21 cellular contexts compared by ENCODE assay signal in the genomic region with DNA sequence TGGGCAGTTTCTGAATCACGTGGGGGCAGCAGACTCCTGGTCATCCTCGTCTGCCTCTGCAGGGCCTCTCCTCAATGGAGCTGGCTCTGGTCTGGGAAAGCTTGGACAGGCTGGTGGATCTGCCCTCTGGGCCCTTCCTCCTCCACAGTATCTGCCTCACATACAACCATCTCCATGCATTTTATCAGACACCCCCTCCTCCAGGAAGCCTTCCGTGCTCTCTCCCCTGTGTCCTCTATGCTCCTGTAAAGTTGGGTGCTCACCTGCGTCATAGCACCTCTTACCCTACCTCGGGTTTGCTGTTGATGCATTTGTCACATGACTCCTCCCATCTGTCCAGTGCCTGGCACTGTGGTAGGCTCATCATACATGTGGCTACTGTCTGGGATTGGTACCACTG.
A peak's percentile ranks its signal among the peaks of the same experiment; 100 is the strongest.
DNase-seq lines count a peak whose midpoint lies in the region; ATAC-seq, FAIRE-seq and TF ChIP-seq lines count a peak whose summit lies in the region.
"Had no signal": no experiment of that assay in that cellular context is flagged by ENCODE, and none has a peak within 500 bp of the region (broad histone marks: within the 10 kb centered on the region; RNA-seq: fewer than 3 reads in every experiment).

No MANE protein-coding gene starts in this region.

- H3K36me3 ChIP-seq in K562 (ENCODE audit: control insufficient read depth, insufficient read depth, low read length) (peaks cover 35% of the 10 kb centered on the region), osteoblast (ENCODE audit: insufficient read depth, low read length) (peaks cover 12% of the 10 kb centered on the region)

- TF ChIP-seq EP300 in K562 (IDR thresholded peaks at IDR 0.05; ENCODE audit: low read length), result no peak

- peaks cover 3% of the 10 kb centered on the region for H3K27me3 Mint-ChIP-seq in activated naive CD8-positive, alpha-beta T cell
- no peaks in the 10 kb centered on the region for H3K27me3 Mint-ChIP-seq in activated naive CD8-positive, alpha-beta T cell treated with anti-CD3 and anti-CD28 coated beads, Interleukin-2, amount 50 U/mL, for 24 hours
- H3K27me3 Mint-ChIP-seq: B cell; CD4-positive, alpha-beta T cell had no signal

- no peak overlapping the region for H3K4me3 ChIP-seq in K562
- no peak overlapping the region for H3K4me3 ChIP-seq in osteoblast (ENCODE audit: insufficient read depth, low read length)
- H3K4me3 ChIP-seq: BLaER1 treated with 17β-estradiol and CSF1 and Interleukin-3, amounts not matched to agents 10 nM and 100 nM had no signal

- no peak overlapping the region for H3K4me3 Mint-ChIP-seq in activated naive CD8-positive, alpha-beta T cell
- no peak overlapping the region for H3K4me3 Mint-ChIP-seq in activated naive CD8-positive, alpha-beta T cell treated with anti-CD3 and anti-CD28 coated beads, Interleukin-2, amount 50 U/mL, for 24 hours
- H3K4me3 Mint-ChIP-seq: B cell; CD4-positive, alpha-beta T cell; CD8-positive, alpha-beta T cell had no signal

- H3K4me1 ChIP-seq in K562 (replicated peaks in 1 of 2; ENCODE audit: control insufficient read depth in 2 of 2, insufficient read depth in 2 of 2, low read length in 2 of 2) (no peaks in the 10 kb centered on the region; a peak in 1 of 5 replicates), osteoblast (ENCODE audit: insufficient read depth, low read length) (no peaks in the 10 kb centered on the region)
- H3K4me1 ChIP-seq: BLaER1 treated with 17β-estradiol and CSF1 and Interleukin-3, amounts not matched to agents 10 nM and 100 nM; Caco-2 had no signal

- H3K9me1 ChIP-seq in K562 (ENCODE audit: control insufficient read depth, insufficient read depth, low read length), result no peaks in the 10 kb centered on the region

- TF ChIP-seq CTCF in K562 (IDR thresholded peaks at IDR 0.05 in 2 of 3, conservative IDR thresholded peaks at IDR 0.05 in 1 of 3; ENCODE audit: insufficient read depth in 2 of 3, low read depth in 1 of 3, low read length in 3 of 3) (no peak), osteoblast (IDR thresholded peaks at IDR 0.05; ENCODE audit: extremely low read depth, low read depth, low read length) (no peak)

- intact Hi-C loops in K562 (cut with micrococcal nuclease), result no loop called here

- H4K20me1 ChIP-seq in K562 (replicated peaks; ENCODE audit: control insufficient read depth, insufficient read depth, low read length), result no peaks in the 10 kb centered on the region
- H4K20me1 ChIP-seq in osteoblast (ENCODE audit: insufficient read depth, low read length), result peaks cover 8% of the 10 kb centered on the region

- peak overlapping the region; percentile 28 for H3K27ac Mint-ChIP-seq in activated naive CD8-positive, alpha-beta T cell
- H3K27ac Mint-ChIP-seq in activated naive CD8-positive, alpha-beta T cell treated with anti-CD3 and anti-CD28 coated beads, Interleukin-2, amount 50 U/mL, for 24 hours, result no peak overlapping the region
- H3K27ac Mint-ChIP-seq: B cell; CD4-positive, alpha-beta T cell; CD8-positive, alpha-beta T cell had no signal

- H3K4me2 ChIP-seq in K562 (ENCODE audit: insufficient read depth, low read length) (no peak overlapping the region), osteoblast (ENCODE audit: insufficient read depth, low read length) (no peak overlapping the region)
- H3K4me2 ChIP-seq: BLaER1 treated with 17β-estradiol and CSF1 and Interleukin-3, amounts not matched to agents 10 nM and 100 nM had no signal

- in situ Hi-C loops in K562 (cut with MboI), result no loop called here

- no TSS peak for BruUV-seq in K562 (replicated peaks; lab: Mats Ljungman, UMichigan)

- H3K9me3 ChIP-seq in K562 (replicated peaks; ENCODE audit: control insufficient read depth, insufficient read depth, low read depth, low read length), result peaks cover 3% of the 10 kb centered on the region
- H3K9me3 ChIP-seq in osteoblast (ENCODE audit: low read depth, low read length), result no peaks in the 10 kb centered on the region
- H3K9me3 ChIP-seq: Caco-2 had no signal

- no peak for TF ChIP-seq POLR2A in K562 (conservative IDR thresholded peaks at IDR 0.05)

- H2AFZ ChIP-seq in K562 (ENCODE audit: low read depth, low read length) (no peak overlapping the region), osteoblast (ENCODE audit: low read length) (no peak overlapping the region)

- H3K9ac ChIP-seq in K562 (ENCODE audit: insufficient read depth in 1 of 2, low read depth in 2 of 2, low read length in 2 of 2), result no peak overlapping the region
- H3K9ac ChIP-seq: BLaER1 treated with 17β-estradiol and CSF1 and Interleukin-3, amounts not matched to agents 10 nM and 100 nM had no signal

- no peaks in the 10 kb centered on the region for H3K36me3 Mint-ChIP-seq in activated naive CD8-positive, alpha-beta T cell
- no peaks in the 10 kb centered on the region for H3K36me3 Mint-ChIP-seq in activated naive CD8-positive, alpha-beta T cell treated with anti-CD3 and anti-CD28 coated beads, Interleukin-2, amount 50 U/mL, for 24 hours (ENCODE audit: low read depth)
- H3K36me3 Mint-ChIP-seq: CD8-positive, alpha-beta T cell had no signal

- H3K27ac ChIP-seq in K562 (ENCODE audit: extremely low read depth, low read depth, low read length), result no peak overlapping the region
- H3K27ac ChIP-seq in osteoblast (ENCODE audit: low read depth, low read length), result no peak overlapping the region
- H3K27ac ChIP-seq: 22Rv1; BLaER1 treated with 17β-estradiol and CSF1 and Interleukin-3, amounts not matched to agents 10 nM and 100 nM; C4-2B had no signal

- CTCF ChIA-PET in K562 (lab: Yijun Ruan, JAX; ENCODE audit: low intra/inter-chr PET ratio), result no interaction called here

- H3K79me2 ChIP-seq in K562 (ENCODE audit: control insufficient read depth, insufficient read depth, low read length) (no peaks in the 10 kb centered on the region), osteoblast (ENCODE audit: insufficient read depth, low read length) (no peaks in the 10 kb centered on the region)

- no peak for ATAC-seq in activated naive CD8-positive, alpha-beta T cell treated with anti-CD3 and anti-CD28 coated beads, Interleukin-2, amount 50 U/mL, for 24 hours
- no peak for ATAC-seq in K562
- ATAC-seq: CD8-positive, alpha-beta T cell had no signal

- DNase-seq in activated naive CD8-positive, alpha-beta T cell treated with anti-CD3 and anti-CD28 coated beads, Interleukin-2, amount 50 U/mL, for 24 hours, result no peak
- DNase-seq in K562 (ENCODE audit: extremely low read depth in 1 of 4, low spot score in 3 of 4) (no peak), osteoblast (ENCODE audit: insufficient read length, low spot score, missing footprints) (peak; percentile 13), cerebellar nuclear complex (lab: John Stamatoyannopoulos, UW) (no peak), NCI-H226 (no peak)
- DNase-seq: AML-193; Caco-2; Calu3; CD4-positive, alpha-beta T cell; CD8-positive, alpha-beta T cell; DMS79 treated with DMSO at 0.1 percent for 48 hours; GF-D8 had no signal

- POLR2A ChIA-PET in K562 (lab: Yijun Ruan, JAX), result interaction anchor here (0.6 kb wide), 2 partner anchors 125 to 136 kb away, joined by 3 to 4 read pairs; no protein-coding TSS in a partner anchor

- 74% methylated on average over 3 of the region's 5 CpGs for WGBS in K562 (ENCODE audit: insufficient coverage, low coverage, missing lambda C conversion rate)

- no peak for TF ChIP-seq RAD21 in K562 (CRISPR knock-in tag; conservative IDR thresholded peaks at IDR 0.05 in 1 of 2, IDR thresholded peaks at IDR 0.05 in 1 of 2)

- no peaks in the 10 kb centered on the region for H3K27me3 ChIP-seq in K562 (ENCODE audit: control insufficient read depth in 2 of 2, insufficient read depth in 2 of 2, low read length in 2 of 2)
- H3K27me3 ChIP-seq in osteoblast (ENCODE audit: insufficient read depth, low read length), result no peaks in the 10 kb centered on the region
- H3K27me3 ChIP-seq: BLaER1 treated with 17β-estradiol and CSF1 and Interleukin-3, amounts not matched to agents 10 nM and 100 nM had no signal

- H3K9me3 Mint-ChIP-seq in activated naive CD8-positive, alpha-beta T cell (ENCODE audit: low read depth), result no peaks in the 10 kb centered on the region
- no peaks in the 10 kb centered on the region for H3K9me3 Mint-ChIP-seq in activated naive CD8-positive, alpha-beta T cell treated with anti-CD3 and anti-CD28 coated beads, Interleukin-2, amount 50 U/mL, for 24 hours
- H3K9me3 Mint-ChIP-seq: CD4-positive, alpha-beta T cell; CD8-positive, alpha-beta T cell had no signal

- H3K4me1 Mint-ChIP-seq in activated naive CD8-positive, alpha-beta T cell (ENCODE audit: low read depth), result no peaks in the 10 kb centered on the region
- H3K4me1 Mint-ChIP-seq in activated naive CD8-positive, alpha-beta T cell treated with anti-CD3 and anti-CD28 coated beads, Interleukin-2, amount 50 U/mL, for 24 hours, result no peaks in the 10 kb centered on the region
- H3K4me1 Mint-ChIP-seq: B cell had no signal

- no peak for FAIRE-seq in K562 (lab: Jason Lieb, UNC)
- FAIRE-seq: D721Med, G401.6, GM12891, GM19239 had no signal

TF ChIP-seq in K562, 482 proteins besides CTCF, POLR2A, EP300 and RAD21:
- TF ChIP-seq, protein P1, sequence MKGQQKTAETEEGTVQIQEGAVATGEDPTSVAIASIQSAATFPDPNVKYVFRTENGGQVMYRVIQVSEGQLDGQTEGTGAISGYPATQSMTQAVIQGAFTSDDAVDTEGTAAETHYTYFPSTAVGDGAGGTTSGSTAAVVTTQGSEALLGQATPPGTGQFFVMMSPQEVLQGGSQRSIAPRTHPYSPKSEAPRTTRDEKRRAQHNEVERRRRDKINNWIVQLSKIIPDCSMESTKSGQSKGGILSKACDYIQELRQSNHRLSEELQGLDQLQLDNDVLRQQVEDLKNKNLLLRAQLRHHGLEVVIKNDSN (CRISPR knock-in tag; IDR thresholded peaks at IDR 0.05), result peak; percentile 16; the same call in 1 of the 2 replicates
- TF ChIP-seq ZFP36 (IDR thresholded peaks at IDR 0.05; ENCODE audit: low read depth, low read length, partially characterized antibody) (peak; percentile 96), CHD1 (IDR thresholded peaks at IDR 0.05; ENCODE audit: low read length) (no peak)
- TF ChIP-seq, protein P2, sequence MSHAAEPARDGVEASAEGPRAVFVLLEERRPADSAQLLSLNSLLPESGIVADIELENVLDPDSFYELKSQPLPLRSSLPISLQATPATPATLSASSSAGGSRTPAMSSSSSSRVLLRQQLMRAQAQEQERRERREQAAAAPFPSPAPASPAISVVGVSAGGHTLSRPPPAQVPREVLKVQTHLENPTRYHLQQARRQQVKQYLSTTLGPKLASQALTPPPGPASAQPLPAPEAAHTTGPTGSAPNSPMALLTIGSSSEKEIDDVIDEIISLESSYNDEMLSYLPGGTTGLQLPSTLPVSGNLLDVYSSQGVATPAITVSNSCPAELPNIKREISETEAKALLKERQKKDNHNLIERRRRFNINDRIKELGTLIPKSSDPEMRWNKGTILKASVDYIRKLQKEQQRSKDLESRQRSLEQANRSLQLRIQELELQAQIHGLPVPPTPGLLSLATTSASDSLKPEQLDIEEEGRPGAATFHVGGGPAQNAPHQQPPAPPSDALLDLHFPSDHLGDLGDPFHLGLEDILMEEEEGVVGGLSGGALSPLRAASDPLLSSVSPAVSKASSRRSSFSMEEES (CRISPR knock-in tag; IDR thresholded peaks at IDR 0.05), result peak; percentile 41
